Comparison of ENCODE assay signal across 8 cellular contexts in genomic region chr12:92144045-92144630, GRCh38. TPM values are rescaled to one million over a fixed set of nuclear protein-coding genes. Genes with fewer than 3 reads are reported as not detected.
DNase-seq lines count a peak whose midpoint lies in the region; ATAC-seq, FAIRE-seq and TF ChIP-seq lines count a peak whose summit lies in the region.

No MANE protein-coding gene starts in this region.

- H3K27me3 ChIP-seq in HepG2 (ENCODE audit: control insufficient read depth in 1 of 2, insufficient read depth in 2 of 2, low read length in 2 of 2): peaks cover 0 to 3% of the 10 kb centered on the region in 2 experiments; a peak in 1 of 5 replicates

- no TSS peak for BruUV-seq in HepG2 (replicated peaks; lab: Mats Ljungman, UMichigan)

- H3K79me2 ChIP-seq in HepG2 (ENCODE audit: insufficient read depth, low read length): peaks cover 52% of the 10 kb centered on the region

- 0 out of 2 replicates have a peak, but pooled peaks have one; percentile 50 for TF ChIP-seq RAD21 in HepG2 (CRISPR knock-in tag; IDR thresholded peaks at IDR 0.05)

- H4K20me1 ChIP-seq in HepG2 (ENCODE audit: insufficient read depth, low read length): peaks cover 32% of the 10 kb centered on the region

- TF ChIP-seq EP300 in HepG2 (IDR thresholded peaks at IDR 0.05; ENCODE audit: low read depth in 2 of 2, low read length in 2 of 2) (no peak), HepG2 (CRISPR knock-in tag; IDR thresholded peaks at IDR 0.05; ENCODE audit: borderline replicate concordance) (no peak)

- CTCF ChIA-PET in HepG2 (lab: Yijun Ruan, JAX; ENCODE audit: low intra/inter-chr PET ratio, low total read pairs): no interaction called here

- intact Hi-C loops in HepG2 (cut with micrococcal nuclease; ENCODE audit: unreplicated experiment): loop anchor here (1.0 to 10.0 kb wide), 5 partner anchors 73 to 333 kb away; no protein-coding TSS in a partner anchor

- FAIRE-seq in HepG2 (lab: Jason Lieb, UNC): peak; percentile 84

- peaks cover 58% of the 10 kb centered on the region for H3K4me1 ChIP-seq in HepG2 (ENCODE audit: insufficient read depth, low read length)

- DNase-seq in GM13977 (ENCODE audit: low spot score): peak; percentile 55
- peak; percentile 84 for DNase-seq in NCI-H526 treated with DMSO at 0.1 percent for 48 hours (lab: John Stamatoyannopoulos, UW)
- DNase-seq in activated CD4-positive, alpha-beta T cell treated with anti-CD3 and anti-CD28 coated beads, Interleukin-2, amount 50 U/mL, for 1 hour: peak; percentile 68
- DNase-seq in dermis blood vessel endothelial cell: peak; percentile 95
- DNase-seq in HepG2 (ENCODE audit: low spot score): peak; percentile 81
- DNase-seq in stimulated activated CD4-positive, alpha-beta T cell treated with anti-CD3 and anti-CD28 coated beads, Interleukin-4, amount 100 ng/mL, for 24 hours: peak; percentile 75

- POLR2A ChIA-PET in HepG2 (lab: Yijun Ruan, JAX): interaction anchor here (0.7 to 4.1 kb wide), 10 partner anchors 10 to 400 kb away, joined by 3 to 73 read pairs (median 4); no protein-coding TSS in a partner anchor

- 0 out of 4 replicates have a peak, but pooled peaks of 1 of the 2 experiments have one; percentile 23 for TF ChIP-seq POLR2A in HepG2 (IDR thresholded peaks at IDR 0.05; ENCODE audit: insufficient read depth in 1 of 2, low read depth in 2 of 2, low read length in 2 of 2)

- peak overlapping the region; percentile 94 to 99 (median 98) for H3K4me3 ChIP-seq in HepG2 (replicated peaks in 1 of 3; ENCODE audit: insufficient read depth in 1 of 3, low read depth in 2 of 3, low read length in 3 of 3)

- WGBS in HepG2 (ENCODE audit: low lambda C conversion rate): 6% methylated on average over 14 of the region's 14 CpGs

- H3K9me3 ChIP-seq in HepG2 (ENCODE audit: low read length): no peaks in the 10 kb centered on the region

- ATAC-seq in HG03442 (IDR thresholded peaks at IDR 0.05; ENCODE audit: unreplicated experiment) (peak; percentile 20), HepG2 (peak; percentile 80), HG02840 (IDR thresholded peaks at IDR 0.05; ENCODE audit: low FRiP score, unreplicated experiment) (no peak)

- H3K36me3 ChIP-seq in HepG2 (replicated peaks in 1 of 2; ENCODE audit: control insufficient read depth in 1 of 2, insufficient read depth in 2 of 2, low read length in 2 of 2): no peaks in the 10 kb centered on the region

- peak overlapping the region; percentile 64 for H3K27ac ChIP-seq in HepG2 (ENCODE audit: extremely low read length, insufficient read depth, low read length)

- no peak overlapping the region for H2AFZ ChIP-seq in HepG2 (ENCODE audit: low read length)

- TF ChIP-seq CTCF in GM13977 (IDR thresholded peaks at IDR 0.05; ENCODE audit: extremely low read depth, insufficient read depth, missing control alignments): peak; percentile 75
- TF ChIP-seq CTCF in HepG2 (CRISPR knock-in tag; IDR thresholded peaks at IDR 0.05): peak; percentile 85

- peak overlapping the region; percentile 90 for H3K9ac ChIP-seq in HepG2 (ENCODE audit: insufficient read depth, low read depth, low read length)

- peak overlapping the region; percentile 79 for H3K4me2 ChIP-seq in HepG2 (ENCODE audit: low read depth, low read length)

- in situ Hi-C loops in GM13977 (cut with MboI; ENCODE audit: low pct_unique_long_range_greater_than_20kb, low sequenced_read_pairs, unreplicated experiment): loop anchor here (25.0 kb wide), 2 partner anchors 557 to 757 kb away; no protein-coding TSS in a partner anchor
- in situ Hi-C loops in HepG2 (cut with HindIII; ENCODE audit: extremely low pct_ligation_motif_present, low pct_unique_long_range_greater_than_20kb): loop anchor here (10.0 kb wide), 1 partner anchor 329 kb away; no protein-coding TSS in a partner anchor

TF ChIP-seq in HepG2, 621 proteins besides CTCF, POLR2A, EP300 and RAD21 (continues in another document):
- TF ChIP-seq FOSL1 (CRISPR knock-in tag; IDR thresholded peaks at IDR 0.05; ENCODE audit: borderline replicate concordance) (no peak), SNRNP70 (IDR thresholded peaks at IDR 0.05; ENCODE audit: low read depth, low read length) (no peak), KDM5A (IDR thresholded peaks at IDR 0.05; ENCODE audit: borderline replicate concordance, low read length) (0 out of 2 replicates have a peak, but pooled peaks have one; percentile 32), ZNF460 (CRISPR knock-in tag; IDR thresholded peaks at IDR 0.05; ENCODE audit: borderline replicate concordance) (no peak), ARID4A (CRISPR knock-in tag; IDR thresholded peaks at IDR 0.05; ENCODE audit: borderline replicate concordance) (peak; percentile 40; the same call in 1 of the 2 replicates), ZNF503 (CRISPR knock-in tag; IDR thresholded peaks at IDR 0.05) (0 out of 2 replicates have a peak, but pooled peaks have one; percentile 15), ZNF644 (CRISPR knock-in tag; IDR thresholded peaks at IDR 0.05; ENCODE audit: low read depth) (peak; percentile 95), ARID2 (CRISPR knock-in tag; IDR thresholded peaks at IDR 0.05; ENCODE audit: borderline replicate concordance) (0 out of 2 replicates have a peak, but pooled peaks have one; percentile 65), YEATS2 (CRISPR knock-in tag; IDR thresholded peaks at IDR 0.05; ENCODE audit: borderline replicate concordance) (peak; percentile 14; the same call in 1 of the 2 replicates), LCORL (IDR thresholded peaks at IDR 0.05) (no peak), LCORL (CRISPR knock-in tag; IDR thresholded peaks at IDR 0.05) (0 out of 2 replicates have a peak, but pooled peaks have one; percentile 40)

RNA-seq across cellular contexts. Expression of gene BTG1, which starts 1.5 kb away (rescaled TPM):
- total RNA-seq in dermis blood vessel endothelial cell (32.3 and 40.9 TPM in 2 replicates), HepG2 (2016; rRNA removed; fragmentation: Illumina TruSeq; extraction: Trizol) (7.5 and 9.8 TPM in 2 replicates)
- total RNA-seq in HepG2 (2016; cell fraction: cytosol; rRNA removed; fragmentation: Illumina TruSeq; extraction: Trizol; ENCODE audit: low read depth): 2.4 and 5.7 TPM in 2 replicates
- total RNA-seq in HepG2 (2016; cell fraction: insoluble cytoplasmic fraction; rRNA removed; fragmentation: Illumina TruSeq; extraction: Trizol): 5.9 and 8.9 TPM in 2 replicates
- 8.8 and 11.0 TPM in 2 replicates for total RNA-seq in HepG2 (2016; cell fraction: membrane; rRNA removed; fragmentation: Illumina TruSeq; extraction: Trizol)
- total RNA-seq in HepG2 (2016; cell fraction: nucleus; rRNA removed; fragmentation: Illumina TruSeq; extraction: Trizol): 15.4 TPM in 2 replicates
- polyA plus RNA-seq in HepG2 (2011; rRNA removed): 16.7 and 20.2 TPM in 2 replicates
- 12.2 and 14.4 TPM in 2 replicates for polyA plus RNA-seq in HepG2 (2011; cell fraction: cytosol; rRNA removed)
- 6.9 and 13.9 TPM in 2 replicates for polyA plus RNA-seq in HepG2 (2011; cell fraction: nucleus; rRNA removed)
- polyA plus RNA-seq in HepG2 (2012): 22.3 and 32.9 TPM in 2 replicates
- 5.9 and 6.6 TPM in 2 replicates for polyA plus RNA-seq in HepG2 (2016; cell fraction: cytosol; fragmentation: Illumina TruSeq; extraction: Trizol; ENCODE audit: low read depth)
- 13.5 and 13.8 TPM in 2 replicates for polyA plus RNA-seq in HepG2 (2016; cell fraction: insoluble cytoplasmic fraction; fragmentation: Illumina TruSeq; extraction: Trizol; ENCODE audit: low read depth)
- 14.3 TPM in 2 replicates for polyA plus RNA-seq in HepG2 (2016; cell fraction: membrane; fragmentation: Illumina TruSeq; extraction: Trizol; ENCODE audit: low read depth)
- polyA plus RNA-seq in HepG2 (2016; cell fraction: nucleus; fragmentation: Illumina TruSeq; extraction: Trizol; ENCODE audit: insufficient read depth, low read depth): 12.5 and 15.4 TPM in 2 replicates
- polyA minus RNA-seq in HepG2 (2011; rRNA and poly(A)+ RNA removed; ENCODE audit: low replicate concordance): 33.4 and 51.6 TPM in 2 replicates
- polyA minus RNA-seq in HepG2 (2011; cell fraction: cytosol; rRNA and poly(A)+ RNA removed): 10.3 and 17.6 TPM in 2 replicates
- 40.3 and 44.8 TPM in 2 replicates for polyA minus RNA-seq in HepG2 (2011; cell fraction: nucleus; rRNA and poly(A)+ RNA removed)
